ENCODE assay signal across 8 cellular contexts in the genomic region with DNA sequence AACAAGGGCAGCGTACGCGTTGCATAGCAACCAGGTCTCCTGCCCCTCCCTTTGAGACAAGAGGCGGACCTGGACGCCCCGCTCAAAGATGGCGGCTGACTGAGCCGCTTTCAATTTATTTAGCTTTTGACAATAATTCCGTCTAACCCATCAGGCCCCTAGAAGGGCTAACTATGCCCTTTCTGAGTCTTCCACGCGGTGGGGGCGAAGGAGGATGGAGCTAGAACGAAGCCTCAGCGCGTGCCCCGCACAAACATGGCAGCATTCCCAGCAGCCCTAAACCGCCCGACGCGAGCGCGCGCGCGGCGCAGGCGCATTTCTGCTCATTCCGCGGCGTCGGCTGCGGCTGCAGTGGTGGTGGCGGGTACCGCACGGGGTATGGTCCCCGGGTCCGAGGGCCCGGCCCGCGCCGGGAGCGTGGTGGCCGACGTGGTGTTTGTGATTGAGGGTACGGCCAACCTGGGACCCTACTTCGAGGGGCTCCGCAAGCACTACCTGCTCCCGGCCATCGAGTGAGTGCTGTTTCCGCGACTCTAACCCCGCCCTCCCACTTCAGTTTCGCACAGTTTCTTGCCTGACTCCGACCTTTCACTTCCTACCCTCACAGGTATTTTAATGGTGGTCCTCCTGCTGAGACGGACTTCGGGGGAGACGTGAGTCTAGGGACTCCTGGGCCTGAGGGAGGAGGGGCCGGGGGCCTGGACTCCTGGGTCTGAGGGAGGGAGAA. TPM values are rescaled to one million over a fixed set of nuclear protein-coding genes. Genes with fewer than 3 reads are reported as not detected.
A peak's percentile ranks its signal among the peaks of the same experiment; 100 is the strongest.
DNase-seq lines count a peak whose midpoint lies in the region; ATAC-seq and TF ChIP-seq lines count a peak whose summit lies in the region.

A gene (plus strand): TSS at position 326 of the 727 bp plus-strand sequence. CDS start 53 bp downstream, at position 379.

- peak within 1 kb of the TSS; percentile 84 for H2AFZ ChIP-seq in parathyroid adenoma

- peaks cover 34% of the 10 kb centered on the region for H3K79me2 ChIP-seq in parathyroid adenoma

- H3K27me3 ChIP-seq in parathyroid adenoma (ENCODE audit: control insufficient read depth, insufficient read depth, low read length) (no peaks in the 10 kb centered on the region), tibial artery (no peaks in the 10 kb centered on the region)

- H3K27ac ChIP-seq in parathyroid adenoma: peak within 1 kb of the TSS; percentile 100
- H3K27ac ChIP-seq in tibial artery: peak within 1 kb of the TSS; percentile 94 to 95

- intact Hi-C loops in Right ventricle myocardium inferior (cut with DNase I): loop anchor here (2.0 kb wide), 1 partner anchor 59 kb away; a partner anchor contains a TSS
- intact Hi-C loops in tibial artery (cut with DNase I; ENCODE audit: low total_unique reads): loop anchor here (5.0 kb wide), 1 partner anchor 54 kb away; no protein-coding TSS in a partner anchor

- H3K9me3 ChIP-seq in parathyroid adenoma (ENCODE audit: control insufficient read depth, low read length) (no peaks in the 10 kb centered on the region), tibial artery (no peaks in the 10 kb centered on the region)

- H3K36me3 ChIP-seq in parathyroid adenoma (ENCODE audit: control insufficient read depth, insufficient read depth, low read length) (no peaks in the 10 kb centered on the region), tibial artery (peaks cover 0 to 13% (median 4%) of the 10 kb centered on the region in 3 donors)

- TF ChIP-seq CTCF in GM10266 (IDR thresholded peaks at IDR 0.05; ENCODE audit: control insufficient read depth, insufficient read depth, low read depth, missing control alignments) (no peak), parathyroid adenoma (IDR thresholded peaks at IDR 0.05) (no peak), tibial artery (IDR thresholded peaks at IDR 0.05) (peak; percentile 55 to 78)

- peak; percentile 62 for ATAC-seq in HG02571 (IDR thresholded peaks at IDR 0.05; ENCODE audit: unreplicated experiment)
- ATAC-seq in Right ventricle myocardium inferior: peak; percentile 73

- DNase-seq in GM10266 (ENCODE audit: extremely low spot score): peak; percentile 93
- DNase-seq in NCI-H1092 (lab: John Stamatoyannopoulos, UW): peak; percentile 68
- peak; percentile 61 to 84 for DNase-seq in SW 1271 (lab: John Stamatoyannopoulos, UW)
- peak; percentile 59 for DNase-seq in activated naive CD8-positive, alpha-beta T cell treated with anti-CD3 and anti-CD28 coated beads, Interleukin-2, amount 50 U/mL, for 16 hours (ENCODE audit: low read depth, low spot score)
- DNase-seq in Right ventricle myocardium inferior (ENCODE audit: missing footprints): peak; percentile 95
- peak; percentile 80 to 90 for DNase-seq in tibial artery

- peak within 1 kb of the TSS; percentile 93 for H3K9ac ChIP-seq in parathyroid adenoma

- H3K4me1 ChIP-seq in parathyroid adenoma: peaks cover 3% of the 10 kb centered on the region
- peaks cover 0 to 33% (median 14%) of the 10 kb centered on the region in 4 donors for H3K4me1 ChIP-seq in tibial artery

- H3K4me3 ChIP-seq in parathyroid adenoma (ENCODE audit: low read depth, low read length) (peak within 1 kb of the TSS; percentile 94), tibial artery (peak within 1 kb of the TSS; percentile 71 to 72)

- H3K4me2 ChIP-seq in parathyroid adenoma (ENCODE audit: low read length): peak within 1 kb of the TSS; percentile 97

RNA-seq across cellular contexts. Expression of the gene that starts here (rescaled TPM):
- 70.4 TPM for total RNA-seq in Right ventricle myocardium inferior

Comparison
In these comparisons a context has a peak if more than half of its experiments do, and no peak if none do; other contexts are left out.
1. Peak in every context shown above with its lines: DNase-seq, ATAC-seq, H3K4me3 ChIP-seq and H3K27ac ChIP-seq.
2. CTCF ChIP-seq: peak in tibial artery (2 of 2); none in GM10266 (single experiment) and parathyroid adenoma (single experiment).